35 cellular contexts compared by ENCODE assay signal in genomic region chr19:43683905-43684304, GRCh38. TPM values are rescaled to one million over a fixed set of nuclear protein-coding genes. Genes with fewer than 3 reads are reported as not detected.
"Had no signal": no experiment of that assay in that cellular context is flagged by ENCODE, and none has a peak within 500 bp of the region (broad histone marks: within the 10 kb centered on the region; RNA-seq: fewer than 3 reads in every experiment).

No MANE protein-coding gene starts in this region.

- ATAC-seq: foreskin keratinocyte; heart right ventricle; left cardiac atrium; left lung; sciatic nerve; stimulated activated naive CD8-positive, alpha-beta T cell treated with anti-CD3 and anti-CD28 coated beads, Interleukin-15, amount 100 ng/mL, for 72 hours; upper lobe of right lung had no signal

- H3K4me2 ChIP-seq: smooth muscle cell had no signal

- H3K9ac ChIP-seq: parathyroid adenoma had no signal

- H3K36me3 ChIP-seq: esophagus muscularis mucosa, heart right ventricle, left lung, suprapubic skin, transverse colon, upper lobe of right lung, uterus had no signal

- H3K79me2 ChIP-seq: parathyroid adenoma had no signal

- H3K36me3 Mint-ChIP-seq: naive thymus-derived CD4-positive, alpha-beta T cell had no signal

- H3K27ac ChIP-seq: esophagus muscularis mucosa, foreskin keratinocyte, parathyroid adenoma, suprapubic skin, transverse colon, upper lobe of right lung, uterus had no signal

- H3K27ac Mint-ChIP-seq: naive thymus-derived CD4-positive, alpha-beta T cell; progenitor cell of endocrine pancreas; stimulated activated naive CD8-positive, alpha-beta T cell treated with anti-CD3 and anti-CD28 coated beads, Interleukin-15, amount 100 ng/mL, for 72 hours had no signal

- H3K27me3 Mint-ChIP-seq: naive thymus-derived CD4-positive, alpha-beta T cell; stimulated activated naive CD8-positive, alpha-beta T cell treated with anti-CD3 and anti-CD28 coated beads, Interleukin-15, amount 100 ng/mL, for 72 hours had no signal

- DNase-seq: effector memory CD4-positive, alpha-beta T cell; foreskin keratinocyte; glutamatergic neuron; heart right ventricle; hippocampal formation; left cardiac atrium; left lung; mesendoderm; midbrain; naive thymus-derived CD4-positive, alpha-beta T cell; stimulated activated CD4-positive, alpha-beta T cell treated with anti-CD3 and anti-CD28 coated beads, Interleukin-12 subunit alpha, Interleukin-12 subunit beta, amount 100 ng/mL, for 4 hours; stimulated activated CD4-positive, alpha-beta T cell treated with anti-CD3 and anti-CD28 coated beads, Interleukin-1b, Interleukin-23, amount 100 ng/mL, for 48 hours; stimulated activated CD4-positive, alpha-beta T cell treated with anti-CD3 and anti-CD28 coated beads, Interleukin-4, amount 100 ng/mL, for 1 hour; stimulated activated CD8-positive, alpha-beta memory T cell treated with anti-CD3 and anti-CD28 coated beads, Interleukin-4, amount 100 ng/mL, for 48 hours; stimulated activated naive CD4-positive, alpha-beta T cell; stimulated activated naive CD8-positive, alpha-beta T cell treated with anti-CD3 and anti-CD28 coated beads, Interleukin-15, amount 100 ng/mL, for 72 hours; transverse colon; upper lobe of right lung; uterus had no signal

- FAIRE-seq: colon, endothelial cell of umbilical vein, islet of Langerhans had no signal

- H3K4me1 ChIP-seq: esophagus muscularis mucosa, suprapubic skin, upper lobe of right lung, uterus had no signal

- H3K27me3 ChIP-seq: esophagus muscularis mucosa, foreskin keratinocyte, heart right ventricle, left lung, suprapubic skin, transverse colon, upper lobe of right lung, uterus had no signal

- H3K4me1 Mint-ChIP-seq: naive thymus-derived CD4-positive, alpha-beta T cell had no signal

- H3K4me3 Mint-ChIP-seq: naive thymus-derived CD4-positive, alpha-beta T cell; stimulated activated naive CD8-positive, alpha-beta T cell treated with anti-CD3 and anti-CD28 coated beads, Interleukin-15, amount 100 ng/mL, for 72 hours had no signal

- H3K9me3 Mint-ChIP-seq: stimulated activated naive CD8-positive, alpha-beta T cell treated with anti-CD3 and anti-CD28 coated beads, Interleukin-15, amount 100 ng/mL, for 72 hours had no signal

- H3K9me3 ChIP-seq: esophagus muscularis mucosa, heart right ventricle, left lung, suprapubic skin, transverse colon, upper lobe of right lung, uterus had no signal

- H3K4me3 ChIP-seq: esophagus muscularis mucosa, heart right ventricle, left lung, smooth muscle cell, suprapubic skin, transverse colon, upper lobe of right lung, uterus had no signal

RNA-seq across cellular contexts. Expression of gene IRGC, which starts 32.0 kb away (rescaled TPM):
- total RNA-seq: endothelial cell of umbilical vein; epithelial cell of proximal tubule; esophagus muscularis mucosa; fibroblast of lung; foreskin keratinocyte; heart right ventricle; kidney epithelial cell; left cardiac atrium; left lung; lower leg skin; lung microvascular endothelial cell; mucosa of gallbladder; naive thymus-derived CD4-positive, alpha-beta T cell; osteoblast; progenitor cell of endocrine pancreas; sciatic nerve; smooth muscle cell; suprapubic skin; transverse colon; upper lobe of right lung; uterus had no signal
- polyA plus RNA-seq: endothelial cell of umbilical vein; fibroblast of lung; foreskin keratinocyte; heart right ventricle; naive thymus-derived CD4-positive, alpha-beta T cell; smooth muscle cell had no signal
